Comparison of ENCODE assay signal across 8 cellular contexts in genomic region chr16:84228321-84228838, GRCh38. TPM values are rescaled to one million over a fixed set of nuclear protein-coding genes. Genes with fewer than 3 reads are reported as not detected.
DNase-seq lines count a peak whose midpoint lies in the region; ATAC-seq and TF ChIP-seq lines count a peak whose summit lies in the region.

No MANE protein-coding gene starts in this region.

- peak; percentile 89 for DNase-seq in HT1080 (ENCODE audit: low read depth)
- peak in 1 of 2 donors; percentile 27 for DNase-seq in breast epithelium (ENCODE audit: low spot score in 2 of 2)
- DNase-seq in left lung: peak; percentile 80 to 85
- no peak for DNase-seq in NCI-H1105 (lab: John Stamatoyannopoulos, UW)

- peak overlapping the region; percentile 53 for H3K4me3 ChIP-seq in ACC112 (ENCODE audit: low read depth, low read length)
- peak overlapping the region in 1 of 3 donors; percentile 47 for H3K4me3 ChIP-seq in breast epithelium
- no peak overlapping the region for H3K4me3 ChIP-seq in left lung

- peaks cover 25% of the 10 kb centered on the region for H3K4me1 ChIP-seq in ACC112 (ENCODE audit: control insufficient read depth, insufficient read depth, low read length, unreplicated experiment)
- no peaks in the 10 kb centered on the region for H3K4me1 ChIP-seq in breast epithelium
- H3K4me1 ChIP-seq in left lung: no peaks in the 10 kb centered on the region

- H3K36me3 ChIP-seq in ACC112 (ENCODE audit: insufficient read depth, low read length) (no peaks in the 10 kb centered on the region), breast epithelium (no peaks in the 10 kb centered on the region), left lung (no peaks in the 10 kb centered on the region)

- ATAC-seq in left lung (peak; percentile 95), GM21786 (IDR thresholded peaks at IDR 0.05; ENCODE audit: unreplicated experiment) (no peak), GM18909 (IDR thresholded peaks at IDR 0.05; ENCODE audit: poor library complexity, unreplicated experiment) (no peak), HG03565 (IDR thresholded peaks at IDR 0.05; ENCODE audit: unreplicated experiment) (no peak)

- H2AFZ ChIP-seq in ACC112 (ENCODE audit: low read length, unreplicated experiment): no peak overlapping the region

- no peak for TF ChIP-seq CTCF in breast epithelium (IDR thresholded peaks at IDR 0.05)
- TF ChIP-seq CTCF in left lung (IDR thresholded peaks at IDR 0.05): no peak

- TF ChIP-seq POLR2A in breast epithelium (IDR thresholded peaks at IDR 0.05): no peak

- H3K27ac ChIP-seq in ACC112 (ENCODE audit: low read depth, low read length) (peak overlapping the region; percentile 75), breast epithelium (peak overlapping the region; percentile 7 to 69), left lung (no peak overlapping the region)

- intact Hi-C loops in breast epithelium (cut with DNase I; ENCODE audit: low total_unique reads): no loop called here
- intact Hi-C loops in left lung (cut with DNase I): no loop called here

- no peaks in the 10 kb centered on the region for H3K79me2 ChIP-seq in ACC112 (ENCODE audit: control insufficient read depth, insufficient read depth, low read length, unreplicated experiment)

- H3K9me3 ChIP-seq in breast epithelium: no peaks in the 10 kb centered on the region
- H3K9me3 ChIP-seq in left lung: no peaks in the 10 kb centered on the region

- H3K27me3 ChIP-seq in ACC112 (ENCODE audit: insufficient read depth, low read length) (no peaks in the 10 kb centered on the region), breast epithelium (no peaks in the 10 kb centered on the region), left lung (peaks cover 0 to 18% of the 10 kb centered on the region in 2 donors)

RNA-seq across cellular contexts. Expression of gene KCNG4, which starts 11.4 kb away (rescaled TPM):
- total RNA-seq in HT1080 (2014; rRNA removed; shearing (Covaris generic)): not detected in 2 replicates
- not detected in 2 replicates for polyA plus RNA-seq in HT1080 (2015; cell fraction: cytosol; rRNA removed)
- not detected in 2 replicates for polyA plus RNA-seq in HT1080 (2015; cell fraction: nucleus; rRNA removed)
- total RNA-seq in breast epithelium (not detected), left lung (not detected)

RNA-seq across cellular contexts. Expression of gene ADAD2, which starts 37.4 kb away (rescaled TPM):
- not detected in 2 replicates for total RNA-seq in HT1080 (2014; rRNA removed; shearing (Covaris generic))
- not detected in 2 replicates for polyA plus RNA-seq in HT1080 (2015; cell fraction: cytosol; rRNA removed)
- 0.11 TPM in 1 of 2 replicates, not detected in the other for polyA plus RNA-seq in HT1080 (2015; cell fraction: nucleus; rRNA removed)
- under 1 TPM in 2 of 3 donors, not detected in 1; 0.15 to 0.96 TPM for total RNA-seq in breast epithelium
- under 1 TPM; 0.09 to 0.24 TPM for total RNA-seq in left lung

RNA-seq across cellular contexts. Expression of gene TAF1C, which starts 41.5 kb away (rescaled TPM):
- total RNA-seq in HT1080 (2014; rRNA removed; shearing (Covaris generic)): 26.4 and 27.8 TPM in 2 replicates
- 17.4 and 20.6 TPM in 2 replicates for polyA plus RNA-seq in HT1080 (2015; cell fraction: cytosol; rRNA removed)
- polyA plus RNA-seq in HT1080 (2015; cell fraction: nucleus; rRNA removed): 222 and 240 TPM in 2 replicates
- 10 to 100 TPM; 29.5 to 52.7 (median 39.0) TPM for total RNA-seq in breast epithelium
- total RNA-seq in left lung: 10 to 100 TPM; 49.2 to 50.0 TPM

Comparison
In these comparisons a context has a peak if more than half of its experiments do, and no peak if none do; other contexts are left out.
1. H3K27ac ChIP-seq: peak in ACC112 (single experiment) and breast epithelium (2 of 2); none in left lung (0 of 2).